Comparison of ENCODE assay signal across 12 cellular contexts in genomic region chr14:96122496-96122895, GRCh38.
A peak's percentile ranks its signal among the peaks of the same experiment; 100 is the strongest.
DNase-seq lines count a peak whose midpoint lies in the region; ATAC-seq and TF ChIP-seq lines count a peak whose summit lies in the region.
"Had no signal": no experiment of that assay in that cellular context is flagged by ENCODE, and none has a peak within 500 bp of the region (broad histone marks: within the 10 kb centered on the region; RNA-seq: fewer than 3 reads in every experiment).

No MANE protein-coding gene starts in this region.

- peak; percentile 71 for DNase-seq in H4 (ENCODE audit: low spot score)
- peak; percentile 75 for DNase-seq in T1000 (lab: John Stamatoyannopoulos, UW)
- peak; percentile 89 to 96 for DNase-seq in foreskin fibroblast
- DNase-seq in smooth muscle cell (lab: John Stamatoyannopoulos, UW; ENCODE audit: unreplicated experiment): no peak
- DNase-seq in substantia nigra (lab: John Stamatoyannopoulos, UW): no peak
- DNase-seq in GM10248 (ENCODE audit: extremely low spot score): no peak
- DNase-seq: activated naive CD4-positive, alpha-beta T cell; endodermal cell; NCI-H774; posterior cingulate gyrus; transverse colon had no signal

- H3K27me3 ChIP-seq in smooth muscle cell (ENCODE audit: low read depth): no peaks in the 10 kb centered on the region
- H3K27me3 ChIP-seq: transverse colon had no signal

- H3F3A ChIP-seq in smooth muscle cell (ENCODE audit: low read depth): peaks cover 14% of the 10 kb centered on the region

- no peaks in the 10 kb centered on the region for H3K9me3 Mint-ChIP-seq in stimulated activated memory B cell treated with anti-CD40 and anti-IgM and Interleukin-4, amounts not matched to agents 10 μg/mL and 1 μg/mL and 100 μg/mL, for 72 hours

- no peaks in the 10 kb centered on the region for H3K79me2 ChIP-seq in smooth muscle cell (ENCODE audit: low read depth)

- no peak overlapping the region for H3K4me3 Mint-ChIP-seq in stimulated activated memory B cell treated with anti-CD40 and anti-IgM and Interleukin-4, amounts not matched to agents 10 μg/mL and 1 μg/mL and 100 μg/mL, for 72 hours
- H3K4me3 Mint-ChIP-seq: endodermal cell had no signal

- H2AFZ ChIP-seq in smooth muscle cell (ENCODE audit: low read depth): peak overlapping the region; percentile 25

- 19% methylated on average over 6 of the region's 6 CpGs for WGBS in smooth muscle cell (ENCODE audit: low lambda C conversion rate)

- POLR2A ChIA-PET in GM10248 (lab: Yijun Ruan, JAX): no interaction called here

- H3K9ac ChIP-seq in smooth muscle cell (ENCODE audit: low read depth): peak overlapping the region; percentile 84

- H3K4me3 ChIP-seq in foreskin fibroblast (ENCODE audit: low read depth in 1 of 2, low read length in 2 of 2) (no peak overlapping the region), smooth muscle cell (no peak overlapping the region)
- H3K4me3 ChIP-seq: transverse colon had no signal

- TF ChIP-seq CTCF in foreskin fibroblast (IDR thresholded peaks at IDR 0.05; ENCODE audit: low read depth, low read length) (no peak), smooth muscle cell (IDR thresholded peaks at IDR 0.05; ENCODE audit: borderline replicate concordance, insufficient read depth, poor library complexity, severe bottlenecking) (no peak), GM10248 (IDR thresholded peaks at IDR 0.05; ENCODE audit: control extremely low read depth, extremely low read depth, low read depth, missing control alignments) (no peak)

- peaks cover 8% of the 10 kb centered on the region for H3K4me1 Mint-ChIP-seq in stimulated activated memory B cell treated with anti-CD40 and anti-IgM and Interleukin-4, amounts not matched to agents 10 μg/mL and 1 μg/mL and 100 μg/mL, for 72 hours
- H3K4me1 Mint-ChIP-seq: endodermal cell had no signal

- H3K27me3 Mint-ChIP-seq in stimulated activated memory B cell treated with anti-CD40 and anti-IgM and Interleukin-4, amounts not matched to agents 10 μg/mL and 1 μg/mL and 100 μg/mL, for 72 hours: peaks cover 9% of the 10 kb centered on the region

- no peaks in the 10 kb centered on the region for H4K20me1 ChIP-seq in smooth muscle cell (ENCODE audit: low read depth)

- no peaks in the 10 kb centered on the region for H3K9me3 ChIP-seq in smooth muscle cell (replicated peaks; ENCODE audit: low read depth)
- H3K9me3 ChIP-seq: transverse colon had no signal

- H3K27ac Mint-ChIP-seq in stimulated activated memory B cell treated with anti-CD40 and anti-IgM and Interleukin-4, amounts not matched to agents 10 μg/mL and 1 μg/mL and 100 μg/mL, for 72 hours: no peak overlapping the region
- H3K27ac Mint-ChIP-seq: endodermal cell had no signal

- ATAC-seq in stimulated activated memory B cell treated with anti-CD40 and anti-IgM and Interleukin-4, amounts not matched to agents 10 μg/mL and 1 μg/mL and 100 μg/mL, for 72 hours: no peak

- H3K36me3 Mint-ChIP-seq in stimulated activated memory B cell treated with anti-CD40 and anti-IgM and Interleukin-4, amounts not matched to agents 10 μg/mL and 1 μg/mL and 100 μg/mL, for 72 hours: no peaks in the 10 kb centered on the region

- H3K36me3 ChIP-seq in smooth muscle cell (ENCODE audit: low read depth): no peaks in the 10 kb centered on the region
- H3K36me3 ChIP-seq: transverse colon had no signal

- H3K4me1 ChIP-seq in smooth muscle cell (ENCODE audit: low read depth): peaks cover 9% of the 10 kb centered on the region
- H3K4me1 ChIP-seq: transverse colon had no signal

- H3K4me2 ChIP-seq in smooth muscle cell: peak overlapping the region; percentile 80

- CTCF ChIA-PET in GM10248 (lab: Yijun Ruan, JAX): interaction anchor here (1.4 to 1.6 kb wide), 2 partner anchors 9 to 21 kb away, joined by 3 read pairs; no protein-coding TSS in a partner anchor

- H3K27ac ChIP-seq in smooth muscle cell (ENCODE audit: low read depth): peak overlapping the region; percentile 99
- no peak overlapping the region for H3K27ac ChIP-seq in substantia nigra (ENCODE audit: low read depth, low read length, poor library complexity, severe bottlenecking)

Comparison
In these comparisons a context has a peak if more than half of its experiments do, and no peak if none do; other contexts are left out.
1. DNase-seq: peak in H4 (single experiment), T1000 (single experiment) and foreskin fibroblast (2 of 2); none in smooth muscle cell (single experiment), substantia nigra (0 of 49) and GM10248 (single experiment).